In the genomic region with DNA sequence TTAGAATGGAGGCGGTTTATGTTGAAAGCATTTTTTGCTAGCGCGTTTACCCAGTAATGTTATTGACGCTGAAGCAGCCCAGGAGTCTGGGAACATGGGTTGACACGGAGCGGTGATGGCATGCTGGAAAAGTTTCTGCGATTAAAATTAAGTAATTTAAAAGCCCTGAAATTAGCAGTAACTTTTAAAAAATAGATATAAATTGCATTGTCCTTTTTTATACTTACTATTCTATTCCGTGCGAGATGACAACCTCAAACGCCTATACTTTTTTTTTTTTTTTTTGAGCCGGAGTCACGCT, we compare ENCODE assay signal across 8 cellular contexts. TPM values are rescaled to one million over a fixed set of nuclear protein-coding genes. Genes with fewer than 3 reads are reported as not detected.
DNase-seq lines count a peak whose midpoint lies in the region; ATAC-seq and TF ChIP-seq lines count a peak whose summit lies in the region.

No MANE protein-coding gene starts in this region.

- peaks cover 33% of the 10 kb centered on the region for H3K9me3 Mint-ChIP-seq in dendritic cell treated with granulocyte-macrophage colony-stimulating factor and Interleukin-4, amounts not matched to agents 40 ng/mL and 50 ng/mL, for 4 days
- peaks cover 8% of the 10 kb centered on the region for H3K9me3 Mint-ChIP-seq in natural killer cell treated with Interleukin-12 subunit alpha and Interleukin-12 subunit beta and Interleukin-15 and Interleukin-18, amount 100 ng/mL, for 72 hours

- intact Hi-C loops in dendritic cell treated with granulocyte-macrophage colony-stimulating factor and Interleukin-4, amounts not matched to agents 40 ng/mL and 50 ng/mL, for 4 days (cut with micrococcal nuclease), result loop anchor here (2.0 to 5.0 kb wide), 2 partner anchors 55 to 93 kb away; a partner anchor contains a TSS

- peaks cover 31% of the 10 kb centered on the region for H3K36me3 Mint-ChIP-seq in dendritic cell treated with granulocyte-macrophage colony-stimulating factor and Interleukin-4, amounts not matched to agents 40 ng/mL and 50 ng/mL, for 4 days (ENCODE audit: low read depth)
- H3K36me3 Mint-ChIP-seq in natural killer cell treated with Interleukin-12 subunit alpha and Interleukin-12 subunit beta and Interleukin-15 and Interleukin-18, amount 100 ng/mL, for 72 hours, result peaks cover 15% of the 10 kb centered on the region

- peak overlapping the region; percentile 60 for H3K4me2 ChIP-seq in KMS-11

- H3K27ac ChIP-seq in KMS-11, result no peak overlapping the region

- H3K9ac ChIP-seq in KMS-11, result no peak overlapping the region

- H4K20me1 ChIP-seq in KMS-11 (ENCODE audit: insufficient read depth), result no peaks in the 10 kb centered on the region

- peaks cover 4% of the 10 kb centered on the region; the same call in 1 of the 2 replicates for H3K79me2 ChIP-seq in KMS-11 (ENCODE audit: insufficient read depth, low read depth)

- no peaks in the 10 kb centered on the region for H3K4me1 ChIP-seq in KMS-11 (ENCODE audit: low read depth, poor library complexity, severe bottlenecking)

- H3K27ac Mint-ChIP-seq in dendritic cell treated with granulocyte-macrophage colony-stimulating factor and Interleukin-4, amounts not matched to agents 40 ng/mL and 50 ng/mL, for 4 days, result peak overlapping the region; percentile 86
- peak overlapping the region; percentile 73 to 87 for H3K27ac Mint-ChIP-seq in natural killer cell treated with Interleukin-12 subunit alpha and Interleukin-12 subunit beta and Interleukin-15 and Interleukin-18, amount 100 ng/mL, for 72 hours

- peak overlapping the region; percentile 82; the same call in 1 of the 2 replicates for H2AFZ ChIP-seq in KMS-11 (ENCODE audit: low read depth)

- peak overlapping the region; percentile 79 for H3K4me3 ChIP-seq in AG09309 (ENCODE audit: control insufficient read depth, low read depth, low read length)
- no peak overlapping the region for H3K4me3 ChIP-seq in KMS-11 (IDR thresholded peaks at IDR 0.05; ENCODE audit: insufficient read depth, low read depth, low read length)

- DNase-seq in AG09309 (ENCODE audit: low read depth), result no peak
- no peak for DNase-seq in natural killer cell treated with Interleukin-12 subunit alpha and Interleukin-12 subunit beta and Interleukin-15 and Interleukin-18, amount 100 ng/mL, for 72 hours (ENCODE audit: low spot score)
- DNase-seq in medulla oblongata (ENCODE audit: extremely low spot score), result no peak

- H3K4me1 Mint-ChIP-seq in dendritic cell treated with granulocyte-macrophage colony-stimulating factor and Interleukin-4, amounts not matched to agents 40 ng/mL and 50 ng/mL, for 4 days (ENCODE audit: low read depth), result peaks cover 14% of the 10 kb centered on the region
- peaks cover 14 to 20% of the 10 kb centered on the region in 2 donors for H3K4me1 Mint-ChIP-seq in natural killer cell treated with Interleukin-12 subunit alpha and Interleukin-12 subunit beta and Interleukin-15 and Interleukin-18, amount 100 ng/mL, for 72 hours (ENCODE audit: low read depth in 2 of 2)

- no peaks in the 10 kb centered on the region for H3K27me3 ChIP-seq in KMS-11 (ENCODE audit: insufficient read depth, low read depth)

- no peaks in the 10 kb centered on the region for H3K36me3 ChIP-seq in KMS-11 (ENCODE audit: insufficient read depth)

- peak overlapping the region; percentile 82 for H3K4me3 Mint-ChIP-seq in dendritic cell treated with granulocyte-macrophage colony-stimulating factor and Interleukin-4, amounts not matched to agents 40 ng/mL and 50 ng/mL, for 4 days
- peak overlapping the region; percentile 89 for H3K4me3 Mint-ChIP-seq in natural killer cell treated with Interleukin-12 subunit alpha and Interleukin-12 subunit beta and Interleukin-15 and Interleukin-18, amount 100 ng/mL, for 72 hours

- ATAC-seq in natural killer cell treated with Interleukin-12 subunit alpha and Interleukin-12 subunit beta and Interleukin-15 and Interleukin-18, amount 100 ng/mL, for 72 hours, result no peak
- ATAC-seq in esophagus mucosa (no peak), HG02588 (IDR thresholded peaks at IDR 0.05; ENCODE audit: unreplicated experiment) (no peak), HG03280 (IDR thresholded peaks at IDR 0.05; ENCODE audit: unreplicated experiment) (no peak)

- peaks cover 4% of the 10 kb centered on the region for H3K27me3 Mint-ChIP-seq in dendritic cell treated with granulocyte-macrophage colony-stimulating factor and Interleukin-4, amounts not matched to agents 40 ng/mL and 50 ng/mL, for 4 days
- H3K27me3 Mint-ChIP-seq in natural killer cell treated with Interleukin-12 subunit alpha and Interleukin-12 subunit beta and Interleukin-15 and Interleukin-18, amount 100 ng/mL, for 72 hours, result peaks cover 0 to under 1% of the 10 kb centered on the region in 2 donors

- TF ChIP-seq CTCF in AG09309 (IDR thresholded peaks at IDR 0.05; ENCODE audit: control insufficient read depth, insufficient read depth, low read depth, low read length, missing control alignments) (no peak), KMS-11 (conservative IDR thresholded peaks at IDR 0.05; ENCODE audit: low read depth, low read length) (no peak)

RNA-seq across cellular contexts. Expression of a gene that starts 0.6 kb away (rescaled TPM):
- 10 to 100 TPM; 31.3 to 41.4 TPM for total RNA-seq in natural killer cell treated with Interleukin-12 subunit alpha and Interleukin-12 subunit beta and Interleukin-15 and Interleukin-18, amount 100 ng/mL, for 72 hours
- 9.2 TPM for total RNA-seq in esophagus mucosa

RNA-seq across cellular contexts. Expression of a gene that starts 28.9 kb away (rescaled TPM):
- total RNA-seq in natural killer cell treated with Interleukin-12 subunit alpha and Interleukin-12 subunit beta and Interleukin-15 and Interleukin-18, amount 100 ng/mL, for 72 hours, result 1 to 10 TPM; 1.1 to 3.2 TPM
- 0.28 TPM for total RNA-seq in esophagus mucosa

RNA-seq across cellular contexts. Expression of a gene that starts 55.0 kb away (rescaled TPM):
- total RNA-seq in natural killer cell treated with Interleukin-12 subunit alpha and Interleukin-12 subunit beta and Interleukin-15 and Interleukin-18, amount 100 ng/mL, for 72 hours, result 10 to 100 TPM in 1 of 2 donors, 1 to 10 TPM in 1; 4.6 to 12.6 TPM
- total RNA-seq in esophagus mucosa, result 2.6 TPM

RNA-seq across cellular contexts. Expression of a gene that starts 59.3 kb away (rescaled TPM):
- total RNA-seq in natural killer cell treated with Interleukin-12 subunit alpha and Interleukin-12 subunit beta and Interleukin-15 and Interleukin-18, amount 100 ng/mL, for 72 hours, result not detected
- total RNA-seq in esophagus mucosa, result not detected
